Comparison of ENCODE assay signal across 20 cellular contexts in genomic region chrX:77622233-77622632, GRCh38.
"Had no signal": no experiment of that assay in that cellular context is flagged by ENCODE, and none has a peak within 500 bp of the region (broad histone marks: within the 10 kb centered on the region; RNA-seq: fewer than 3 reads in every experiment).

No MANE protein-coding gene starts in this region.

- H3K27ac ChIP-seq: body of pancreas, coronary artery, esophagus muscularis mucosa, heart left ventricle, ovary had no signal

- FAIRE-seq: frontal cortex, urothelium cell line had no signal

- H3K27me3 ChIP-seq: body of pancreas, esophagus muscularis mucosa, heart left ventricle, ovary had no signal

- DNase-seq: activated CD4-positive, alpha-beta T cell treated with anti-CD3 and anti-CD28 coated beads, Interleukin-2, amount 50 U/mL, for 1 hour; activated CD4-positive, CD25-positive, alpha-beta regulatory T cell; activated CD8-positive, alpha-beta memory T cell treated with anti-CD3 and anti-CD28 coated beads for 24 hours; activated effector memory CD4-positive, alpha-beta T cell treated with Interleukin-2 at 50 U/mL for 16 hours; activated naive CD4-positive, alpha-beta T cell treated with anti-CD3 and anti-CD28 coated beads, Interleukin-2, amount 50 U/mL, for 16 hours; amniotic stem cell; body of pancreas; caudate nucleus; heart left ventricle; left colon; midbrain; ovary had no signal

- H3K4me1 ChIP-seq: body of pancreas, esophagus muscularis mucosa had no signal

- H3K4me3 ChIP-seq: body of pancreas, coronary artery, esophagus muscularis mucosa, heart left ventricle, lung, ovary had no signal

- ATAC-seq: body of pancreas; heart left ventricle; left colon; stimulated activated memory B cell treated with anti-CD40 and anti-IgM and Interleukin-4, amounts not matched to agents 10 μg/mL and 1 μg/mL and 100 μg/mL, for 72 hours had no signal

- H3K9me3 ChIP-seq: body of pancreas, esophagus muscularis mucosa, heart left ventricle, ovary had no signal

- H3K9me3 Mint-ChIP-seq: stimulated activated memory B cell treated with anti-CD40 and anti-IgM and Interleukin-4, amounts not matched to agents 10 μg/mL and 1 μg/mL and 100 μg/mL, for 72 hours; T-helper 2 cell treated with Interferon-gamma antibody and Interleukin-4, amounts not matched to agents 5 μg/mL and 100 μg/mL, for 36 hours had no signal

- H3K36me3 ChIP-seq: esophagus muscularis mucosa, ovary had no signal

- H3K4me3 Mint-ChIP-seq: neural crest cell; stimulated activated memory B cell treated with anti-CD40 and anti-IgM and Interleukin-4, amounts not matched to agents 10 μg/mL and 1 μg/mL and 100 μg/mL, for 72 hours; T-helper 2 cell treated with Interferon-gamma antibody and Interleukin-4, amounts not matched to agents 5 μg/mL and 100 μg/mL, for 36 hours had no signal

- H3K27me3 Mint-ChIP-seq: stimulated activated memory B cell treated with anti-CD40 and anti-IgM and Interleukin-4, amounts not matched to agents 10 μg/mL and 1 μg/mL and 100 μg/mL, for 72 hours had no signal
